Comparison of ENCODE assay signal across 8 cellular contexts in the genomic region with DNA sequence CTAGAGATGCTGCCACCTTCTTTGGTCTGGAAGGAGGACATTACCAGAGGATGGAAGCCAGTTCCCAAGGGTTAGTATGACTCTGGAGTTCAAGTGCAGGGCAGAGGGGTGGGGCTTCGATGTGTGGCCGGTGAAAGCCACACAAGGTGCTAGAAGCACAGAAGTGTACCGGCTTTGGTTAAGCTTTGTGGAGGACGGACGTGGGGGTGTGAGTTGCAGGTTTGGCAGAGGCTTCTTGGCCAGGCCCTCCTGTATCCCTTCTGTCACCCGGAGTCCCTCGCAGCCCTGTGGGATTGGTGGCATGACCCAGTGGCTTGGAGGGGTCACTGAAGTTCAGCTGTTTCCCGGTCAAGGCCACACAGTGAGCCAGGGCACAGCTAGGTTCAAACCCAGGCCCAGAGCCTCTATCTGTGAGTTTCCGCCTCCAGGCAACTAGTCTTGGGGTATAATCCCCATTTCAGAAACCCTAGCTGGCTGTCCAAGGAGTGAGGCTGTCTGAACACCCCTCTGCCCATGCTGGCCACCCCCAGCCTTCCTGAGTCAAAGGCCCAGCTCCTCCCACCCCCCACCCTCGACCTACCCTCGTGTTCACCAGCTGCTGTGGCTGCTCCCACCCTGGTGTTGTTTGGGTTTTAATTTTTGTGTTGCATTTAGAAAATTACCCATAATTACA. TPM values are rescaled to one million over a fixed set of nuclear protein-coding genes. Genes with fewer than 3 reads are reported as not detected.
A peak's percentile ranks its signal among the peaks of the same experiment; 100 is the strongest.
DNase-seq lines count a peak whose midpoint lies in the region; ATAC-seq and TF ChIP-seq lines count a peak whose summit lies in the region.

No MANE protein-coding gene starts in this region.

- peak overlapping the region; percentile 95 for H3K9ac ChIP-seq in mesenchymal stem cell (ENCODE audit: low read length)
- no peak overlapping the region for H3K9ac ChIP-seq in PC-3 (ENCODE audit: low read length)

- no peak overlapping the region for H3K23ac ChIP-seq in mesenchymal stem cell (ENCODE audit: low read length in 2 of 2)

- peaks cover 59% of the 10 kb centered on the region for H3K4me1 Mint-ChIP-seq in activated CD8-positive, alpha-beta T cell treated with anti-CD3 and anti-CD28 coated beads, Interleukin-2, amount 10 ng/mL, durations not matched to agents 7 days and 5 days (ENCODE audit: low read depth)

- no peak for TF ChIP-seq CTCF in heart left ventricle (IDR thresholded peaks at IDR 0.05)
- TF ChIP-seq CTCF in PC-3 (conservative IDR thresholded peaks at IDR 0.05; ENCODE audit: low read depth, low read length) = no peak

- H3K79me1 ChIP-seq in mesenchymal stem cell (replicated peaks; ENCODE audit: low read length, poor library complexity, severe bottlenecking) = no peaks in the 10 kb centered on the region

- H3K4me1 ChIP-seq in heart left ventricle (peaks cover 8 to 54% (median 43%) of the 10 kb centered on the region in 12 donors), mesenchymal stem cell (ENCODE audit: control insufficient read depth, insufficient read depth, low read depth, low read length) (peaks cover 47% of the 10 kb centered on the region), PC-3 (ENCODE audit: insufficient read depth, low read length) (peaks cover 24% of the 10 kb centered on the region)

- peak overlapping the region; percentile 40 for H3K4me3 Mint-ChIP-seq in activated CD8-positive, alpha-beta T cell treated with anti-CD3 and anti-CD28 coated beads, Interleukin-2, amount 10 ng/mL, durations not matched to agents 7 days and 5 days

- peak overlapping the region; percentile 51 to 57 for H3K4ac ChIP-seq in mesenchymal stem cell (ENCODE audit: low read depth in 1 of 2, low read length in 2 of 2)

- no peaks in the 10 kb centered on the region for H3K9me2 ChIP-seq in PC-3 (replicated peaks; ENCODE audit: low read length)

- peak overlapping the region; percentile 89 to 100 (median 95) for H3K27ac ChIP-seq in heart left ventricle
- peak overlapping the region; percentile 93 for H3K27ac ChIP-seq in mesenchymal stem cell (ENCODE audit: low read length, poor library complexity, severe bottlenecking)
- no peak overlapping the region for H3K27ac ChIP-seq in PC-3 (ENCODE audit: low read length)

- no TSS peak for BruUV-seq in PC-3 (replicated peaks; lab: Mats Ljungman, UMichigan)

- H3K4me2 ChIP-seq in mesenchymal stem cell (ENCODE audit: low read length, poor library complexity, severe bottlenecking) (no peak overlapping the region), PC-3 (ENCODE audit: low read length) (no peak overlapping the region)

- peaks cover 0 to 22% (median 0%) of the 10 kb centered on the region in 9 donors for H3K27me3 ChIP-seq in heart left ventricle
- no peaks in the 10 kb centered on the region for H3K27me3 ChIP-seq in mesenchymal stem cell (ENCODE audit: control insufficient read depth in 1 of 2, insufficient read depth in 1 of 2, low read length in 2 of 2)
- H3K27me3 ChIP-seq in PC-3 (ENCODE audit: low read length) = no peaks in the 10 kb centered on the region

- ATAC-seq in heart left ventricle (no peak), left cardiac atrium (no peak), PC-3 (no peak), HG03442 (IDR thresholded peaks at IDR 0.05; ENCODE audit: unreplicated experiment) (no peak)
- peak; percentile 4 for ATAC-seq in activated CD8-positive, alpha-beta T cell treated with anti-CD3 and anti-CD28 coated beads, Interleukin-2, amount 10 ng/mL, durations not matched to agents 7 days and 5 days

- peaks cover under 1% of the 10 kb centered on the region; the same call in 1 of the 2 replicates for H3K79me2 ChIP-seq in PC-3 (ENCODE audit: low read length)

- H2AFZ ChIP-seq in mesenchymal stem cell (ENCODE audit: low read depth, low read length) = peak overlapping the region; percentile 29
- H2AFZ ChIP-seq in PC-3 (ENCODE audit: low read length) = no peak overlapping the region

- H3K9me3 ChIP-seq in heart left ventricle = no peaks in the 10 kb centered on the region
- no peaks in the 10 kb centered on the region for H3K9me3 ChIP-seq in mesenchymal stem cell (ENCODE audit: control insufficient read depth, low read length)
- no peaks in the 10 kb centered on the region for H3K9me3 ChIP-seq in PC-3 (ENCODE audit: low read length)

- H3K9me3 Mint-ChIP-seq in activated CD8-positive, alpha-beta T cell treated with anti-CD3 and anti-CD28 coated beads, Interleukin-2, amount 10 ng/mL, durations not matched to agents 7 days and 5 days (ENCODE audit: insufficient read depth) = no peaks in the 10 kb centered on the region

- intact Hi-C loops in heart left ventricle (cut with DNase I) (loop anchor here in 8 of 10 donors (5.0 to 10.0 kb wide), 7 partner anchors 67 to 400 kb away; a partner anchor contains a TSS), left cardiac atrium (cut with DNase I) (loop anchor here (5.0 to 10.0 kb wide), 2 partner anchors 72 to 210 kb away; a partner anchor contains a TSS), PC-3 (cut with micrococcal nuclease) (loop anchor here (10.0 kb wide), 2 partner anchors 140 to 210 kb away; a partner anchor contains a TSS)

- H3K36me3 Mint-ChIP-seq in activated CD8-positive, alpha-beta T cell treated with anti-CD3 and anti-CD28 coated beads, Interleukin-2, amount 10 ng/mL, durations not matched to agents 7 days and 5 days (ENCODE audit: low read depth) = no peaks in the 10 kb centered on the region

- H2BK120ac ChIP-seq in mesenchymal stem cell (ENCODE audit: low read depth, low read length) = peak overlapping the region; percentile 4

- no peaks in the 10 kb centered on the region for H3F3A ChIP-seq in PC-3 (ENCODE audit: low read length, unreplicated experiment)

- H4K20me1 ChIP-seq in PC-3 (ENCODE audit: low read length) = no peaks in the 10 kb centered on the region

- DNase-seq in heart left ventricle (peak in 4 of 5 donors; percentile 33 to 44 (median 42)), left cardiac atrium (no peak), mesenchymal stem cell (no peak), pons (ENCODE audit: low spot score) (no peak), PC-3 (no peak), C1 segment of cervical spinal cord (lab: John Stamatoyannopoulos, UW) (no peak)
- peak; percentile 74 for DNase-seq in activated CD8-positive, alpha-beta T cell treated with anti-CD3 and anti-CD28 coated beads, Interleukin-2, amount 10 ng/mL, durations not matched to agents 7 days and 5 days

- POLR2A ChIA-PET in activated CD8-positive, alpha-beta T cell treated with anti-CD3 and anti-CD28 coated beads, Interleukin-2, amount 10 ng/mL, durations not matched to agents 7 days and 5 days (lab: Charles Lee) = interaction anchor here (0.8 to 6.9 kb wide), 6 partner anchors 9 to 505 kb away, joined by 3 to 50 read pairs (median 3); a partner anchor contains a TSS
- POLR2A ChIA-PET in PC-3 (lab: Charles Lee; ENCODE audit: unreplicated experiment) = no interaction called here

- peak overlapping the region; percentile 95 for H4K91ac ChIP-seq in mesenchymal stem cell (ENCODE audit: low read length)

- peak overlapping the region; percentile 83 to 84 for H2BK12ac ChIP-seq in mesenchymal stem cell (ENCODE audit: low read length in 2 of 2)

- peaks cover 5% of the 10 kb centered on the region for H3K27me3 Mint-ChIP-seq in activated CD8-positive, alpha-beta T cell treated with anti-CD3 and anti-CD28 coated beads, Interleukin-2, amount 10 ng/mL, durations not matched to agents 7 days and 5 days (ENCODE audit: low read depth)

- peak overlapping the region; percentile 84 for H4K8ac ChIP-seq in mesenchymal stem cell (ENCODE audit: low read length)

- H3K18ac ChIP-seq in mesenchymal stem cell (ENCODE audit: low read depth in 1 of 2, low read length in 2 of 2) = peak overlapping the region; percentile 64 to 71

- H2AK5ac ChIP-seq in mesenchymal stem cell (ENCODE audit: low read length, severe bottlenecking) = peak overlapping the region; percentile 78

- no peak for TF ChIP-seq POLR2A in heart left ventricle (IDR thresholded peaks at IDR 0.05)

- peak overlapping the region; percentile 86 for H3K27ac Mint-ChIP-seq in activated CD8-positive, alpha-beta T cell treated with anti-CD3 and anti-CD28 coated beads, Interleukin-2, amount 10 ng/mL, durations not matched to agents 7 days and 5 days

- no peak overlapping the region for H3K14ac ChIP-seq in mesenchymal stem cell (ENCODE audit: low read length in 2 of 2)

- peak overlapping the region; percentile 30 for H2BK15ac ChIP-seq in mesenchymal stem cell (ENCODE audit: low read depth, poor library complexity, severe bottlenecking)

- H2BK5ac ChIP-seq in mesenchymal stem cell (ENCODE audit: low read depth, low read length, poor library complexity, severe bottlenecking) = no peak overlapping the region

- CTCF ChIA-PET in activated CD8-positive, alpha-beta T cell treated with anti-CD3 and anti-CD28 coated beads, Interleukin-2, amount 10 ng/mL, durations not matched to agents 7 days and 5 days (lab: Charles Lee) = interaction anchor here (0.6 to 9.3 kb wide), 12 partner anchors 17 to 711 kb away, joined by 3 to 122 read pairs (median 3); a partner anchor contains a TSS
- CTCF ChIA-PET in PC-3 (lab: Charles Lee) = no interaction called here

- H3K36me3 ChIP-seq in heart left ventricle = no peaks in the 10 kb centered on the region
- H3K36me3 ChIP-seq in mesenchymal stem cell (ENCODE audit: control insufficient read depth in 1 of 2, insufficient read depth in 2 of 2, low read depth in 1 of 2, low read length in 2 of 2) = no peaks in the 10 kb centered on the region
- H3K36me3 ChIP-seq in PC-3 (ENCODE audit: low read depth, low read length) = no peaks in the 10 kb centered on the region

- 16 to 29% (median 21%) methylated on average over 10 to 11 of the region's 11 CpGs for WGBS in heart left ventricle, 4 donors
- 51% methylated on average over 9 of the region's 11 CpGs for WGBS in mesenchymal stem cell

- H3K4me3 ChIP-seq in heart left ventricle (peak overlapping the region in 11 of 12 donors; percentile 3 to 81 (median 40)), mesenchymal stem cell (ENCODE audit: insufficient read depth in 1 of 2, low read depth in 1 of 2, low read length in 2 of 2) (peak overlapping the region in 1 of 2 experiments; percentile 77), PC-3 (ENCODE audit: low read length) (no peak overlapping the region)

RNA-seq across cellular contexts. Expression of a gene that starts 4.6 kb away (rescaled TPM):
- total RNA-seq in heart left ventricle = 10 to 100 TPM; 23.5 to 89.8 (median 29.4) TPM
- polyA plus RNA-seq in heart left ventricle = 10 to 100 TPM; 29.1 to 37.3 TPM
- total RNA-seq in left cardiac atrium = 10 to 100 TPM; 37.4 to 49.3 TPM
- 100 to 1,000 TPM; 198 to 204 TPM for total RNA-seq in activated CD8-positive, alpha-beta T cell treated with anti-CD3 and anti-CD28 coated beads, Interleukin-2, amount 10 ng/mL, durations not matched to agents 7 days and 5 days
- 88.5 TPM for polyA plus RNA-seq in mesenchymal stem cell (2013, experiment 1 of 2)
- 97.4 TPM for polyA plus RNA-seq in mesenchymal stem cell (2013, experiment 2 of 2)
- total RNA-seq in PC-3 (2014; rRNA removed) = 97.5 and 99.9 TPM in 2 replicates

RNA-seq across cellular contexts. Expression of a gene that starts 17.2 kb away (rescaled TPM):
- total RNA-seq in heart left ventricle = 10 to 100 TPM in 2 of 9 donors, 1 to 10 TPM in 6, under 1 TPM in 1; 0.83 to 33.0 (median 3.1) TPM
- 1 to 10 TPM in 1 of 2 donors, under 1 TPM in 1; 0.88 to 2.8 TPM for polyA plus RNA-seq in heart left ventricle
- 1 to 10 TPM; 4.9 to 8.7 TPM for total RNA-seq in left cardiac atrium
- total RNA-seq in activated CD8-positive, alpha-beta T cell treated with anti-CD3 and anti-CD28 coated beads, Interleukin-2, amount 10 ng/mL, durations not matched to agents 7 days and 5 days = under 1 TPM; 0.53 to 0.68 TPM
- 1.0 TPM for polyA plus RNA-seq in mesenchymal stem cell (2013, experiment 1 of 2)
- polyA plus RNA-seq in mesenchymal stem cell (2013, experiment 2 of 2) = 1.1 TPM
- not detected in 2 replicates for total RNA-seq in PC-3 (2014; rRNA removed)

RNA-seq across cellular contexts. Expression of a gene that starts 23.3 kb away (rescaled TPM):
- 10 to 100 TPM; 17.6 to 60.6 (median 24.0) TPM for total RNA-seq in heart left ventricle
- 10 to 100 TPM; 14.0 to 52.6 TPM for polyA plus RNA-seq in heart left ventricle
- 10 to 100 TPM; 29.2 to 44.6 TPM for total RNA-seq in left cardiac atrium
- 10 to 100 TPM; 26.7 to 33.5 TPM for total RNA-seq in activated CD8-positive, alpha-beta T cell treated with anti-CD3 and anti-CD28 coated beads, Interleukin-2, amount 10 ng/mL, durations not matched to agents 7 days and 5 days
- polyA plus RNA-seq in mesenchymal stem cell (2013, experiment 1 of 2) = 83.2 TPM
- 85.1 TPM for polyA plus RNA-seq in mesenchymal stem cell (2013, experiment 2 of 2)
- 19.4 TPM in 2 replicates for total RNA-seq in PC-3 (2014; rRNA removed)

RNA-seq across cellular contexts. Expression of a gene that starts 28.7 kb away (rescaled TPM):
- 1 to 10 TPM in 4 of 9 donors, under 1 TPM in 5; 0.69 to 5.7 (median 0.99) TPM for total RNA-seq in heart left ventricle
- under 1 TPM; 0.33 to 0.50 TPM for polyA plus RNA-seq in heart left ventricle
- 1 to 10 TPM in 1 of 2 donors, under 1 TPM in 1; 0.50 to 1.5 TPM for total RNA-seq in left cardiac atrium
- not detected for total RNA-seq in activated CD8-positive, alpha-beta T cell treated with anti-CD3 and anti-CD28 coated beads, Interleukin-2, amount 10 ng/mL, durations not matched to agents 7 days and 5 days
- polyA plus RNA-seq in mesenchymal stem cell (2013, experiment 1 of 2) = 355 TPM
- polyA plus RNA-seq in mesenchymal stem cell (2013, experiment 2 of 2) = 348 TPM
- total RNA-seq in PC-3 (2014; rRNA removed) = 84.3 and 105 TPM in 2 replicates

Comparison
In these comparisons a context has a peak if more than half of its experiments do, and no peak if none do; other contexts are left out.
1. DNase-seq: peak in heart left ventricle (4 of 5) and activated CD8-positive, alpha-beta T cell treated with anti-CD3 and anti-CD28 coated beads, Interleukin-2, amount 10 ng/mL, durations not matched to agents 7 days and 5 days (single experiment); none in left cardiac atrium (single experiment), mesenchymal stem cell (single experiment), pons (single experiment), PC-3 (single experiment) and C1 segment of cervical spinal cord (0 of 14).